In the genomic region with DNA sequence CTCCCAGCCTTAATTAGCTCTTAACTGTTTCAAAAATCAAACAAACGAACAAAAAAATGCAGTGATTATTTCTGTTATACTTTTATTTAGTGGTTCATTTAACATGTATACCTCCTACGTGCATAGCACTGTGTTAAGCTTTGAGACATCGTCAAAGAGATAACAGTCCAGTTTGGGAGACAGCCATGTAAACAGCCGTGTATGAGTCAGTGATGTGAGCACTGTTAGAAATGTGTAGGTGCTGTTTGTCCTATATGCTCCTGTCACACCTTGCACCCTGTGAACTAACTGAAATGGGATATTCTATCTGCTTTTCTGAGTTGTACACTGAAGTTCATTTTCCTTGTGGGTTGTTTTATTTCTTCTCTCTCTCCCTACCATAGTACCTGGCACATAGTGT, we compare ENCODE assay signal across 27 cellular contexts.
"Had no signal": no experiment of that assay in that cellular context is flagged by ENCODE, and none has a peak within 500 bp of the region (broad histone marks: within the 10 kb centered on the region; RNA-seq: fewer than 3 reads in every experiment).

No MANE protein-coding gene starts in this region.

- H3K4me1 ChIP-seq: breast epithelium, esophagus squamous epithelium, prostate gland, thyroid gland, vagina had no signal

- H3K27ac ChIP-seq: breast epithelium, esophagus squamous epithelium, left ventricle myocardium inferior, neutrophil, prostate gland, thyroid gland, upper lobe of left lung, vagina had no signal

- H3K36me3 ChIP-seq: breast epithelium, left ventricle myocardium inferior, neutrophil, prostate gland, thyroid gland, vagina had no signal

- H3K4me3 Mint-ChIP-seq: activated B cell treated with CpG ODN at 0.5 μM for 24 hours; activated CD8-positive, alpha-beta T cell treated with anti-CD3 and anti-CD28 coated beads for 36 hours; dendritic cell treated with granulocyte-macrophage colony-stimulating factor and Interleukin-4, amounts not matched to agents 40 ng/mL and 50 ng/mL, for 4 days; endodermal cell; nephron progenitor cell; T-helper 2 cell treated with Interferon-gamma antibody and Interleukin-4, amounts not matched to agents 5 μg/mL and 100 μg/mL, for 36 hours had no signal

- ATAC-seq: activated CD8-positive, alpha-beta T cell treated with anti-CD3 and anti-CD28 coated beads for 36 hours; activated naive CD4-positive, alpha-beta T cell treated with anti-CD3 and anti-CD28 coated beads, Interleukin-2, amount 50 U/mL, for 72 hours; sciatic nerve had no signal

- H3K9me3 Mint-ChIP-seq: activated B cell treated with CpG ODN at 0.5 μM for 24 hours; activated CD8-positive, alpha-beta T cell treated with anti-CD3 and anti-CD28 coated beads for 36 hours; activated naive CD4-positive, alpha-beta T cell treated with anti-CD3 and anti-CD28 coated beads, Interleukin-2, amount 50 U/mL, for 72 hours; dendritic cell treated with granulocyte-macrophage colony-stimulating factor and Interleukin-4, amounts not matched to agents 40 ng/mL and 50 ng/mL, for 4 days; endodermal cell; T-helper 2 cell treated with Interferon-gamma antibody and Interleukin-4, amounts not matched to agents 5 μg/mL and 100 μg/mL, for 36 hours had no signal

- H3K4me3 ChIP-seq: breast epithelium, esophagus squamous epithelium, left ventricle myocardium inferior, prostate gland, smooth muscle cell, thyroid gland, upper lobe of left lung, vagina had no signal

- H3K27me3 ChIP-seq: breast epithelium, esophagus squamous epithelium, neutrophil, thyroid gland, upper lobe of left lung, vagina had no signal

- H3K27ac Mint-ChIP-seq: activated B cell treated with CpG ODN at 0.5 μM for 24 hours; activated CD8-positive, alpha-beta T cell treated with anti-CD3 and anti-CD28 coated beads for 36 hours; activated naive CD4-positive, alpha-beta T cell treated with anti-CD3 and anti-CD28 coated beads, Interleukin-2, amount 50 U/mL, for 72 hours; dendritic cell treated with granulocyte-macrophage colony-stimulating factor and Interleukin-4, amounts not matched to agents 40 ng/mL and 50 ng/mL, for 4 days; endodermal cell; nephron progenitor cell; T-helper 2 cell treated with Interferon-gamma antibody and Interleukin-4, amounts not matched to agents 5 μg/mL and 100 μg/mL, for 36 hours had no signal

- H3K27me3 Mint-ChIP-seq: activated B cell treated with CpG ODN at 0.5 μM for 24 hours; activated CD8-positive, alpha-beta T cell treated with anti-CD3 and anti-CD28 coated beads for 36 hours; dendritic cell treated with granulocyte-macrophage colony-stimulating factor and Interleukin-4, amounts not matched to agents 40 ng/mL and 50 ng/mL, for 4 days; naive B cell had no signal

- DNase-seq: activated B cell treated with CpG ODN at 0.5 μM for 24 hours; activated CD4-positive, alpha-beta T cell treated with anti-CD3 and anti-CD28 coated beads, Interleukin-2, amount 50 U/mL, for 1 hour; activated CD8-positive, alpha-beta T cell treated with anti-CD3 and anti-CD28 coated beads for 36 hours; activated naive CD4-positive, alpha-beta T cell; activated T-cell treated with anti-CD3 and anti-CD28 coated beads, Interleukin-2, amount 50 U/mL, for 48 hours; central memory CD4-positive, alpha-beta T cell; endodermal cell; esophagus squamous epithelium; foreskin melanocyte; glutamatergic neuron; left ventricle myocardium inferior; naive B cell; nephron progenitor cell; retina; stimulated activated CD4-positive, alpha-beta T cell treated with anti-CD3 and anti-CD28 coated beads, Interleukin-1b, Interleukin-23, amount 100 ng/mL, for 48 hours; stimulated activated naive CD4-positive, alpha-beta T cell treated with Interleukin-2 at 50 U/mL for 16 hours; thyroid gland; upper lobe of left lung had no signal

- H3K4me1 Mint-ChIP-seq: activated B cell treated with CpG ODN at 0.5 μM for 24 hours, nephron progenitor cell had no signal

- H3K4me2 ChIP-seq: smooth muscle cell had no signal
